Comparison of ENCODE assay signal across 14 cellular contexts in the genomic region with DNA sequence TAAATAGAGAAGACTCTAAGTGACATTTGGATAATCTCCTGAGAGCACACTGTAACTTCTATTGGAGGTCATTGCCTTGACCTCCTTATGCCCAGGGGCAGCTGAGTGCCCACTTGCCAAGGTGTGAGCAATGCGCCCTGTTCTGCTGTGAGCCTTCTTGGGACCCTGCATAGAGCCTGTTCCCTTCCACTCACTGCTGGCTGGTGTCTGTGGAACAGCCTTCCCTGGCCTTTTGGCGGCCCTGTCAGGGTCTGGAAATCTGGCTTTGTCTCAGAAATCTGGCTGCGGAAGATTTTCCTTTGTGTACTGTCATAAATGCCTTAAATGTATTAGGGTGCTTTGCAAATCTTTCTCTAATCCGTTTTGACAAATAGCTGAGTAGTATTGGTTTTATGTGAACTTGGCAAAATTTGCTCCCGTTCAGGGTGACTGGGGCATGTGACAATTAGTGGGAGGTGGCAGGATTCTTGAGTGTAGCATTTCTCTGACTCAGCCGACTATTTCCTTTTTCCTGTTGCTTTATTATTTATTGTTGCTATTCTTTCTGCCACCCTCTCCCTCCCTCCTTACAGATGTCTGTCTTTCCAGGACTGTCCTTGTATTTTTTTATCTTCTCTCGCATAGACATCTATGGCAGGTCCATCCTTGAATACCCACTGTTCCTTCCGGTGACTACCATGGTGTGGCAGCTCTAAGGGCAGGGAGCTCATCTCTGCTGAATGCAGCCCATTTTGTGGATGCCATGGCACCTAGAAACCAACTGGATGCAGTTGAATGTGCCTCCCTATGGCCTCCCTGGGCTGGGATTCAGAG. TPM values are rescaled to one million over a fixed set of nuclear protein-coding genes. Genes with fewer than 3 reads are reported as not detected.
DNase-seq lines count a peak whose midpoint lies in the region; ATAC-seq and TF ChIP-seq lines count a peak whose summit lies in the region.
"Had no signal": no experiment of that assay in that cellular context is flagged by ENCODE, and none has a peak within 500 bp of the region (broad histone marks: within the 10 kb centered on the region; RNA-seq: fewer than 3 reads in every experiment).

No MANE protein-coding gene starts in this region.

- TF ChIP-seq EP300 in esophagus muscularis mucosa (IDR thresholded peaks at IDR 0.05): no peak

- no peaks in the 10 kb centered on the region for H3K36me3 Mint-ChIP-seq in activated naive CD8-positive, alpha-beta T cell treated with anti-CD3 and anti-CD28 coated beads, Interleukin-2, amount 10 ng/mL, durations not matched to agents 7 days and 5 days
- peaks cover 4% of the 10 kb centered on the region for H3K36me3 Mint-ChIP-seq in activated naive CD8-positive, alpha-beta T cell treated with anti-CD3 and anti-CD28 coated beads for 36 hours
- no peaks in the 10 kb centered on the region for H3K36me3 Mint-ChIP-seq in naive thymus-derived CD4-positive, alpha-beta T cell

- H3K4me3 ChIP-seq in esophagus muscularis mucosa: peak overlapping the region in 2 of 4 donors; percentile 1 to 7
- H3K4me3 ChIP-seq in naive thymus-derived CD4-positive, alpha-beta T cell (ENCODE audit: low read length): no peak overlapping the region
- H3K4me3 ChIP-seq in aorta (ENCODE audit: low read length in 2 of 2): no peak overlapping the region
- H3K4me3 ChIP-seq: SK-N-MC had no signal

- peaks cover 9% of the 10 kb centered on the region for H3K27me3 Mint-ChIP-seq in activated naive CD8-positive, alpha-beta T cell treated with anti-CD3 and anti-CD28 coated beads, Interleukin-2, amount 10 ng/mL, durations not matched to agents 7 days and 5 days
- no peaks in the 10 kb centered on the region for H3K27me3 Mint-ChIP-seq in activated naive CD8-positive, alpha-beta T cell treated with anti-CD3 and anti-CD28 coated beads for 36 hours
- peaks cover 0 to 4% (median 0%) of the 10 kb centered on the region in 5 donors for H3K27me3 Mint-ChIP-seq in naive thymus-derived CD4-positive, alpha-beta T cell
- H3K27me3 Mint-ChIP-seq: activated CD4-positive, alpha-beta T cell treated with anti-CD3 and anti-CD28 coated beads, Interleukin-2, amount 10 ng/mL, durations not matched to agents 7 days and 5 days had no signal

- peak; percentile 15 for DNase-seq in activated naive CD8-positive, alpha-beta T cell treated with anti-CD3 and anti-CD28 coated beads, Interleukin-2, amount 10 ng/mL, durations not matched to agents 7 days and 5 days
- no peak for DNase-seq in activated naive CD8-positive, alpha-beta T cell treated with anti-CD3 and anti-CD28 coated beads for 36 hours
- DNase-seq in esophagus muscularis mucosa (ENCODE audit: extremely low spot score) (no peak), aorta (no peak), SKM-1 treated with dmso at 0.1 percent for 144 hours (lab: John Stamatoyannopoulos, UW; ENCODE audit: unreplicated experiment) (no peak), NCI-H2227 treated with DMSO at 0.1 percent for 48 hours (lab: John Stamatoyannopoulos, UW) (no peak), RWPE1 (ENCODE audit: low spot score) (no peak)
- DNase-seq in naive thymus-derived CD4-positive, alpha-beta T cell: no peak
- DNase-seq: activated CD4-positive, alpha-beta T cell treated with anti-CD3 and anti-CD28 coated beads, Interleukin-2, amount 10 ng/mL, durations not matched to agents 7 days and 5 days; BE2C; foreskin melanocyte; NCI-H345; stimulated activated CD4-positive, alpha-beta T cell treated with anti-CD3 and anti-CD28 coated beads, Interleukin-4, amount 100 ng/mL, for 1 hour had no signal

- H3K27ac ChIP-seq in esophagus muscularis mucosa (replicated peaks in 1 of 4): peak overlapping the region; percentile 77 to 85 (median 84)
- H3K27ac ChIP-seq in naive thymus-derived CD4-positive, alpha-beta T cell (ENCODE audit: low read depth, low read length): no peak overlapping the region
- peak overlapping the region; percentile 15 to 98 for H3K27ac ChIP-seq in aorta (ENCODE audit: low read depth in 1 of 2, low read length in 2 of 2)
- no peak overlapping the region for H3K27ac ChIP-seq in RWPE1
- H3K27ac ChIP-seq: SK-N-MC had no signal

- peaks cover 16% of the 10 kb centered on the region for H3K4me1 Mint-ChIP-seq in activated naive CD8-positive, alpha-beta T cell treated with anti-CD3 and anti-CD28 coated beads, Interleukin-2, amount 10 ng/mL, durations not matched to agents 7 days and 5 days
- peaks cover 28% of the 10 kb centered on the region for H3K4me1 Mint-ChIP-seq in activated naive CD8-positive, alpha-beta T cell treated with anti-CD3 and anti-CD28 coated beads for 36 hours
- H3K4me1 Mint-ChIP-seq in naive thymus-derived CD4-positive, alpha-beta T cell: peaks cover 21 to 43% (median 30%) of the 10 kb centered on the region in 7 donors

- WGBS in esophagus muscularis mucosa: 41% methylated on average over 8 of the region's 8 CpGs
- 26 to 27% methylated on average over 8 of the region's 8 CpGs for WGBS in aorta, 2 donors

- intact Hi-C loops in esophagus muscularis mucosa (cut with DNase I): loop anchor here (5.0 kb wide), 1 partner anchor 117 kb away; no protein-coding TSS in a partner anchor
- intact Hi-C loops in naive thymus-derived CD4-positive, alpha-beta T cell (cut with micrococcal nuclease): loop anchor here in 1 of 2 donors (2.0 kb wide), 1 partner anchor 42 kb away; a partner anchor contains a TSS
- intact Hi-C loops in aorta (cut with DNase I): loop anchor here in 1 of 2 donors (5.0 to 10.0 kb wide), 3 partner anchors 122 to 986 kb away; no protein-coding TSS in a partner anchor

- POLR2A ChIA-PET in activated naive CD8-positive, alpha-beta T cell treated with anti-CD3 and anti-CD28 coated beads, Interleukin-2, amount 10 ng/mL, durations not matched to agents 7 days and 5 days (lab: Charles Lee): no interaction called here
- POLR2A ChIA-PET in naive thymus-derived CD4-positive, alpha-beta T cell (lab: Charles Lee): interaction anchor here (1.0 to 1.1 kb wide), 2 partner anchors 9 to 38 kb away, joined by 3 to 6 read pairs; no protein-coding TSS in a partner anchor
- POLR2A ChIA-PET in RWPE1 (lab: Yijun Ruan, JAX; ENCODE audit: low non-redundant PET): no interaction called here

- TF ChIP-seq CTCF in esophagus muscularis mucosa (IDR thresholded peaks at IDR 0.05) (no peak), RWPE1 (conservative IDR thresholded peaks at IDR 0.05; ENCODE audit: low read depth) (no peak)

- H3K36me3 ChIP-seq in esophagus muscularis mucosa (no peaks in the 10 kb centered on the region), aorta (ENCODE audit: control insufficient read depth in 1 of 2, insufficient read depth in 2 of 2, low read length in 1 of 2) (no peaks in the 10 kb centered on the region)
- no peaks in the 10 kb centered on the region for H3K36me3 ChIP-seq in naive thymus-derived CD4-positive, alpha-beta T cell (ENCODE audit: control insufficient read depth in 2 of 3, insufficient read depth in 3 of 3, low read length in 3 of 3)
- H3K36me3 ChIP-seq: BE2C had no signal

- H3K27me3 ChIP-seq in esophagus muscularis mucosa (no peaks in the 10 kb centered on the region), aorta (ENCODE audit: control insufficient read depth in 1 of 2, insufficient read depth in 2 of 2, low read length in 1 of 2) (no peaks in the 10 kb centered on the region)
- no peaks in the 10 kb centered on the region for H3K27me3 ChIP-seq in naive thymus-derived CD4-positive, alpha-beta T cell (ENCODE audit: control insufficient read depth in 2 of 2, insufficient read depth in 2 of 2, low read length in 2 of 2)
- H3K27me3 ChIP-seq: BE2C had no signal

- CTCF ChIA-PET in naive thymus-derived CD4-positive, alpha-beta T cell (lab: Charles Lee): interaction anchor here (0.5 kb wide), 1 partner anchor 296 kb away, joined by 5 read pairs; no protein-coding TSS in a partner anchor
- CTCF ChIA-PET in RWPE1 (lab: Yijun Ruan, JAX): interaction anchor here (0.6 kb wide), 3 partner anchors 26 to 359 kb away, joined by 3 to 5 read pairs (median 4); no protein-coding TSS in a partner anchor

- H3K4me1 ChIP-seq in esophagus muscularis mucosa (peaks cover 64 to 77% (median 73%) of the 10 kb centered on the region in 4 donors), aorta (ENCODE audit: control insufficient read depth in 1 of 2, insufficient read depth in 2 of 2, low read length in 2 of 2) (peaks cover 3 to 5% of the 10 kb centered on the region in 2 donors)
- peaks cover 2 to 25% of the 10 kb centered on the region in 2 donors for H3K4me1 ChIP-seq in naive thymus-derived CD4-positive, alpha-beta T cell (ENCODE audit: control insufficient read depth in 2 of 2, insufficient read depth in 2 of 2, low read length in 2 of 2)
- H3K4me1 ChIP-seq: BE2C had no signal

- H3K4me3 Mint-ChIP-seq in activated naive CD8-positive, alpha-beta T cell treated with anti-CD3 and anti-CD28 coated beads, Interleukin-2, amount 10 ng/mL, durations not matched to agents 7 days and 5 days: no peak overlapping the region
- no peak overlapping the region for H3K4me3 Mint-ChIP-seq in activated naive CD8-positive, alpha-beta T cell treated with anti-CD3 and anti-CD28 coated beads for 36 hours
- peak overlapping the region in 9 of 10 donors; percentile 1 to 59 (median 25) for H3K4me3 Mint-ChIP-seq in naive thymus-derived CD4-positive, alpha-beta T cell
- H3K4me3 Mint-ChIP-seq: activated CD4-positive, alpha-beta T cell treated with anti-CD3 and anti-CD28 coated beads, Interleukin-2, amount 10 ng/mL, durations not matched to agents 7 days and 5 days had no signal

- ATAC-seq in activated naive CD8-positive, alpha-beta T cell treated with anti-CD3 and anti-CD28 coated beads, Interleukin-2, amount 10 ng/mL, durations not matched to agents 7 days and 5 days (ENCODE audit: low read depth): no peak
- peak; percentile 48 for ATAC-seq in naive thymus-derived CD4-positive, alpha-beta T cell
- peak; percentile 66 for ATAC-seq in aorta (ENCODE audit: low FRiP score)

- TF ChIP-seq POLR2A in esophagus muscularis mucosa (IDR thresholded peaks at IDR 0.05; ENCODE audit: low read depth): no peak

- no peak overlapping the region for H3K27ac Mint-ChIP-seq in activated naive CD8-positive, alpha-beta T cell treated with anti-CD3 and anti-CD28 coated beads, Interleukin-2, amount 10 ng/mL, durations not matched to agents 7 days and 5 days
- H3K27ac Mint-ChIP-seq in activated naive CD8-positive, alpha-beta T cell treated with anti-CD3 and anti-CD28 coated beads for 36 hours: no peak overlapping the region
- peak overlapping the region in 4 of 9 donors; percentile 32 to 73 (median 58) for H3K27ac Mint-ChIP-seq in naive thymus-derived CD4-positive, alpha-beta T cell
- H3K27ac Mint-ChIP-seq: activated CD4-positive, alpha-beta T cell treated with anti-CD3 and anti-CD28 coated beads, Interleukin-2, amount 10 ng/mL, durations not matched to agents 7 days and 5 days had no signal

- no peaks in the 10 kb centered on the region for H3K9me3 Mint-ChIP-seq in activated naive CD8-positive, alpha-beta T cell treated with anti-CD3 and anti-CD28 coated beads, Interleukin-2, amount 10 ng/mL, durations not matched to agents 7 days and 5 days
- H3K9me3 Mint-ChIP-seq in activated naive CD8-positive, alpha-beta T cell treated with anti-CD3 and anti-CD28 coated beads for 36 hours: no peaks in the 10 kb centered on the region
- no peaks in the 10 kb centered on the region for H3K9me3 Mint-ChIP-seq in naive thymus-derived CD4-positive, alpha-beta T cell
- H3K9me3 Mint-ChIP-seq: activated CD4-positive, alpha-beta T cell treated with anti-CD3 and anti-CD28 coated beads, Interleukin-2, amount 10 ng/mL, durations not matched to agents 7 days and 5 days had no signal

- H3K9me3 ChIP-seq in esophagus muscularis mucosa (no peaks in the 10 kb centered on the region), aorta (ENCODE audit: control insufficient read depth, low read length) (no peaks in the 10 kb centered on the region)
- H3K9me3 ChIP-seq in naive thymus-derived CD4-positive, alpha-beta T cell (ENCODE audit: control insufficient read depth in 2 of 3, low read length in 3 of 3): no peaks in the 10 kb centered on the region
- H3K9me3 ChIP-seq: BE2C had no signal

RNA-seq across cellular contexts. Expression of a gene that starts 41.8 kb away (rescaled TPM):
- total RNA-seq in activated naive CD8-positive, alpha-beta T cell treated with anti-CD3 and anti-CD28 coated beads, Interleukin-2, amount 10 ng/mL, durations not matched to agents 7 days and 5 days: 10 to 100 TPM; 40.3 to 44.3 TPM
- total RNA-seq in activated naive CD8-positive, alpha-beta T cell treated with anti-CD3 and anti-CD28 coated beads for 36 hours: 10 to 100 TPM; 27.4 to 27.5 TPM
- 10 to 100 TPM; 20.4 to 40.4 (median 35.3) TPM for total RNA-seq in esophagus muscularis mucosa
- total RNA-seq in naive thymus-derived CD4-positive, alpha-beta T cell: 10 to 100 TPM; 33.4 to 84.3 (median 60.1) TPM
- polyA plus RNA-seq in naive thymus-derived CD4-positive, alpha-beta T cell: 10 to 100 TPM; 13.0 to 19.5 TPM
- 100 to 1,000 TPM in 1 of 2 donors, 10 to 100 TPM in 1; 61.9 to 112 TPM for total RNA-seq in aorta
- 10 to 100 TPM in 1 of 2 donors, 1 to 10 TPM in 1; 7.0 to 11.8 TPM for polyA plus RNA-seq in aorta

Comparison
In these comparisons a context has a peak if more than half of its experiments do, and no peak if none do; other contexts are left out.
1. H3K4me3 Mint-ChIP-seq: peak in naive thymus-derived CD4-positive, alpha-beta T cell (9 of 10); none in activated naive CD8-positive, alpha-beta T cell treated with anti-CD3 and anti-CD28 coated beads, Interleukin-2, amount 10 ng/mL, durations not matched to agents 7 days and 5 days (single experiment) and activated naive CD8-positive, alpha-beta T cell treated with anti-CD3 and anti-CD28 coated beads for 36 hours (single experiment).
2. H3K27ac ChIP-seq: peak in esophagus muscularis mucosa (4 of 4) and aorta (2 of 2); none in naive thymus-derived CD4-positive, alpha-beta T cell (single experiment) and RWPE1 (single experiment).